8 cellular contexts compared by ENCODE assay signal in genomic region chr1:37479255-37480124, GRCh38. TPM values are rescaled to one million over a fixed set of nuclear protein-coding genes. Genes with fewer than 3 reads are reported as not detected.
DNase-seq lines count a peak whose midpoint lies in the region; TF ChIP-seq lines count a peak whose summit lies in the region.

No MANE protein-coding gene starts in this region.

- no peaks in the 10 kb centered on the region for H3K27me3 ChIP-seq in HUES64 (ENCODE audit: insufficient read depth, low read length)

- H3K4me1 ChIP-seq in HUES64 (ENCODE audit: insufficient read depth, low read length), result peaks cover 32% of the 10 kb centered on the region

- in situ Hi-C loops in astrocyte of the cerebellum (cut with HindIII; ENCODE audit: low sequenced_read_pairs), result no loop called here

- peak; percentile 53 to 80 for DNase-seq in NCI-H524 (lab: John Stamatoyannopoulos, UW)
- DNase-seq in NCI-H524 treated with DMSO at 0.1 percent for 48 hours (lab: John Stamatoyannopoulos, UW), result no peak
- peak; percentile 89 for DNase-seq in T-helper 22 cell (ENCODE audit: low read depth)
- no peak for DNase-seq in astrocyte of the cerebellum (ENCODE audit: low read depth)
- peak; percentile 99 for DNase-seq in kidney tubule cell (ENCODE audit: low spot score)
- peak; percentile 82 to 85 for DNase-seq in stimulated activated CD4-positive, alpha-beta T cell treated with anti-CD3 and anti-CD28 coated beads, Interleukin-2, amount 100 ng/mL, for 48 hours
- DNase-seq in NCI-H1694 (lab: John Stamatoyannopoulos, UW), result no peak

- no peak for TF ChIP-seq CTCF in astrocyte of the cerebellum (IDR thresholded peaks at IDR 0.05; ENCODE audit: low read depth, low read length, missing control alignments)

- H3K4me3 ChIP-seq in HUES64 (ENCODE audit: low read length) (no peak overlapping the region), astrocyte of the cerebellum (ENCODE audit: low read depth, low read length) (peak overlapping the region; percentile 29)

- WGBS in HUES64, result 80% methylated on average over 22 of the region's 22 CpGs

- no peaks in the 10 kb centered on the region for H3K9me3 ChIP-seq in HUES64 (ENCODE audit: insufficient read depth, low read depth, low read length)

- H3K9ac ChIP-seq in HUES64 (ENCODE audit: low read depth, low read length), result peak overlapping the region; percentile 54; the same call in 1 of the 2 replicates

- H3K36me3 ChIP-seq in HUES64 (ENCODE audit: insufficient read depth, low read length), result peaks cover 66% of the 10 kb centered on the region

- H3K27ac ChIP-seq in HUES64 (ENCODE audit: low read depth, low read length), result 0 out of 2 replicates have a peak overlapping the region, but pooled peaks have one; percentile 18

RNA-seq across cellular contexts. Expression of gene ZC3H12A, which starts 5.1 kb away (rescaled TPM):
- 3.3 TPM for polyA plus RNA-seq in HUES64 (2013, experiment 1 of 2)
- polyA plus RNA-seq in HUES64 (2013, experiment 2 of 2), result 4.9 TPM

RNA-seq across cellular contexts. Expression of gene MEAF6, which starts 35.1 kb away (rescaled TPM):
- 42.9 TPM for polyA plus RNA-seq in HUES64 (2013, experiment 1 of 2)
- polyA plus RNA-seq in HUES64 (2013, experiment 2 of 2), result 45.3 TPM

Comparison
In these comparisons a context has a peak if more than half of its experiments do, and no peak if none do; other contexts are left out.
1. DNase-seq: peak in NCI-H524 (2 of 2), T-helper 22 cell (single experiment), kidney tubule cell (single experiment) and stimulated activated CD4-positive, alpha-beta T cell treated with anti-CD3 and anti-CD28 coated beads, Interleukin-2, amount 100 ng/mL, for 48 hours (2 of 2); none in NCI-H524 treated with DMSO at 0.1 percent for 48 hours (single experiment), astrocyte of the cerebellum (single experiment) and NCI-H1694 (single experiment).